30 cellular contexts compared by ENCODE assay signal in the genomic region with DNA sequence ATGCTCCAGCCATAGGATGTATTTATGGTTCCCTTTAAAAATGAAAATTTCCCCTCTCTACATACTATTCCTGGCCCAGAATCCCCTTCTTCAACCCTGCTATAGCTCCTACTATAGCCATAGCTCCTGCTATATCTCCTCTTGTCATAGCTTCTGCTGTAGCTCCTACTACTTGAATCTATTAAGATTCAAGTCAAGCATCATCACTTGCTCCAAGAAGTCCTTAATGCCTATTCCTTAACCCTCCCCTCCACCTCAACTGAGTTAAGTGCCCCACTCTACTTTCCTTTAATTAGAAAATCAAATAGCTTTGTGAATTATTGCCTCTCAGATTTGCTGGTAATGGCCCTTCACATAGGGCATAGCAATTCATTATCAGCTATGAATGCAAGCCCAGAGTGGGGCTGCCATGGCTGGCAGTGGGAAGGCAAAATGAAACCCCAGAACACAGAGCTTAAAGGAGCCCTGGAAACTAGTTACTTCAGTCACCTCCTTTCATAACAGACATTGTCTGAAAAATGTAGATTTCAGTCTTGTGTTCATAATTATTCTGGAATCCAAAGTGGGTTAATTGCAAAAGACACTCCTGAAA.
"Had no signal": no experiment of that assay in that cellular context is flagged by ENCODE, and none has a peak within 500 bp of the region (broad histone marks: within the 10 kb centered on the region; RNA-seq: fewer than 3 reads in every experiment).

No MANE protein-coding gene starts in this region.

- H3K9me3 ChIP-seq: adrenal gland, body of pancreas, esophagus squamous epithelium, gastroesophageal sphincter had no signal

- H3K4me1 ChIP-seq: adrenal gland, body of pancreas, gastroesophageal sphincter, heart right ventricle had no signal

- H3K4me3 ChIP-seq: adrenal gland, body of pancreas, esophagus squamous epithelium, gastroesophageal sphincter, heart right ventricle had no signal

- DNase-seq: activated B cell treated with CpG ODN at 0.5 μM for 24 hours; activated CD4-positive, alpha-beta T cell treated with anti-CD3 and anti-CD28 coated beads for 48 hours; activated CD4-positive, alpha-beta T cell treated with anti-CD3 and anti-CD28 coated beads, Interleukin-2, amount 50 U/mL, for 1 hour; activated CD4-positive, alpha-beta T cell treated with anti-CD3 and anti-CD28 coated beads, Interleukin-2, amount 50 U/mL, for 48 hours; activated CD8-positive, alpha-beta memory T cell treated with anti-CD3 and anti-CD28 coated beads for 24 hours; activated CD8-positive, alpha-beta T cell treated with anti-CD3 and anti-CD28 coated beads for 36 hours; activated effector memory CD4-positive, alpha-beta T cell treated with anti-CD3 and anti-CD28 coated beads, Interleukin-2, amount 50 U/mL, for 16 hours; activated naive CD4-positive, alpha-beta T cell treated with anti-CD3 and anti-CD28 coated beads for 36 hours; activated naive CD8-positive, alpha-beta T cell treated with anti-CD3 and anti-CD28 coated beads for 36 hours; activated naive CD8-positive, alpha-beta T cell treated with anti-CD3 and anti-CD28 coated beads, Interleukin-2, amount 50 U/mL, for 24 hours; activated T-cell treated with anti-CD3 and anti-CD28 coated beads, Interleukin-2, amount 50 U/mL, for 1 hour; activated T-cell treated with anti-CD3 and anti-CD28 coated beads, Interleukin-2, amount 50 U/mL, for 48 hours; adrenal gland; amygdala; aorta; body of pancreas; caudate nucleus; cortex of kidney; dermis blood vessel endothelial cell; effector CD4-positive, alpha-beta T cell; effector memory CD8-positive, alpha-beta T cell; esophagus squamous epithelium; foreskin melanocyte; heart right ventricle; T-helper 17 cell; T1000; WERI-Rb-1 had no signal

- H3K27ac ChIP-seq: adrenal gland, body of pancreas, epithelial cell of prostate, esophagus squamous epithelium, gastroesophageal sphincter, heart right ventricle, WERI-Rb-1 had no signal

- H3K27me3 ChIP-seq: adrenal gland, body of pancreas, esophagus squamous epithelium, gastroesophageal sphincter, heart right ventricle had no signal

- ATAC-seq: activated CD4-positive, CD25-positive, alpha-beta regulatory T cell treated with anti-CD3 and anti-CD28 coated beads, Interleukin-2, amount 50 U/mL, for 24 hours; activated CD8-positive, alpha-beta T cell treated with anti-CD3 and anti-CD28 coated beads for 36 hours; activated naive CD8-positive, alpha-beta T cell treated with anti-CD3 and anti-CD28 coated beads, Interleukin-2, amount 50 U/mL, for 24 hours; body of pancreas; effector memory CD8-positive, alpha-beta T cell; gastroesophageal sphincter; heart right ventricle; T-helper 17 cell had no signal
